27 cellular contexts compared by ENCODE assay signal in genomic region chr10:132273304-132273944, GRCh38.
"Had no signal": no experiment of that assay in that cellular context is flagged by ENCODE, and none has a peak within 500 bp of the region (broad histone marks: within the 10 kb centered on the region; RNA-seq: fewer than 3 reads in every experiment).

No MANE protein-coding gene starts in this region.

- H3K27ac Mint-ChIP-seq: activated CD4-positive, alpha-beta T cell treated with anti-CD3 and anti-CD28 coated beads, Interleukin-2, amount 10 ng/mL, durations not matched to agents 7 days and 5 days; activated CD8-positive, alpha-beta T cell treated with anti-CD3 and anti-CD28 coated beads for 36 hours; activated naive CD8-positive, alpha-beta T cell treated with anti-CD3 and anti-CD28 coated beads for 36 hours; activated naive CD8-positive, alpha-beta T cell treated with anti-CD3 and anti-CD28 coated beads, Interleukin-2, amount 50 U/mL, for 24 hours; activated T-helper 1 cell treated with anti-CD3 and anti-CD28 coated beads, Interleukin-12 subunit alpha, Interleukin-12 subunit beta, Interleukin-2, Interleukin-4 antibody, amounts not matched to agents 30 ng/mL and 10 ng/mL and 1 ng/mL, durations not matched to agents 14 hours and 24 hours and 36 hours; effector memory CD8-positive, alpha-beta T cell had no signal

- H3K4me3 ChIP-seq: adrenal gland, body of pancreas, gastrocnemius medialis, heart right ventricle had no signal

- H3K4me1 Mint-ChIP-seq: activated CD4-positive, alpha-beta T cell treated with anti-CD3 and anti-CD28 coated beads, Interleukin-2, amount 10 ng/mL, durations not matched to agents 7 days and 5 days; activated naive CD8-positive, alpha-beta T cell treated with anti-CD3 and anti-CD28 coated beads for 36 hours; activated naive CD8-positive, alpha-beta T cell treated with anti-CD3 and anti-CD28 coated beads, Interleukin-2, amount 50 U/mL, for 24 hours had no signal

- H3K9me3 Mint-ChIP-seq: activated CD8-positive, alpha-beta T cell treated with anti-CD3 and anti-CD28 coated beads for 36 hours; activated naive CD8-positive, alpha-beta T cell treated with anti-CD3 and anti-CD28 coated beads for 36 hours; effector memory CD8-positive, alpha-beta T cell had no signal

- DNase-seq: activated CD4-positive, alpha-beta T cell treated with anti-CD3 and anti-CD28 coated beads for 4 hours; activated CD4-positive, alpha-beta T cell treated with anti-CD3 and anti-CD28 coated beads, Interleukin-2, amount 10 ng/mL, durations not matched to agents 7 days and 5 days; activated CD4-positive, alpha-beta T cell treated with anti-CD3 and anti-CD28 coated beads, Interleukin-2, amount 50 U/mL, for 4 hours; activated CD4-positive, CD25-positive, alpha-beta regulatory T cell; activated CD4-positive, CD25-positive, alpha-beta regulatory T cell treated with anti-CD3 and anti-CD28 coated beads, Interleukin-2, amount 50 U/mL, for 72 hours; activated CD8-positive, alpha-beta memory T cell treated with anti-CD3 and anti-CD28 coated beads for 24 hours; activated CD8-positive, alpha-beta T cell treated with anti-CD3 and anti-CD28 coated beads for 36 hours; activated gamma-delta T cell; activated naive CD4-positive, alpha-beta T cell; activated naive CD4-positive, alpha-beta T cell treated with anti-CD3 and anti-CD28 coated beads, Interleukin-2, amount 50 U/mL, for 16 hours; activated naive CD8-positive, alpha-beta T cell treated with anti-CD3 and anti-CD28 coated beads for 36 hours; activated naive CD8-positive, alpha-beta T cell treated with anti-CD3 and anti-CD28 coated beads, Interleukin-2, amount 50 U/mL, for 24 hours; activated T-cell treated with anti-CD3 and anti-CD28 coated beads, Interleukin-2, amount 50 U/mL, for 1 hour; activated T-cell treated with anti-CD3 and anti-CD28 coated beads, Interleukin-2, amount 50 U/mL, for 48 hours; adrenal gland; body of pancreas; cortex of kidney; dermis blood vessel endothelial cell; effector CD4-positive, alpha-beta T cell; effector memory CD8-positive, alpha-beta T cell; erythroblast; foreskin keratinocyte; gastrocnemius medialis; heart right ventricle; T-helper 2 cell had no signal

- H3K27me3 ChIP-seq: adrenal gland, body of pancreas, esophagus muscularis mucosa, foreskin keratinocyte, gastrocnemius medialis had no signal

- H3K36me3 ChIP-seq: adrenal gland, esophagus muscularis mucosa, gastrocnemius medialis, heart right ventricle had no signal

- ATAC-seq: activated CD8-positive, alpha-beta T cell treated with anti-CD3 and anti-CD28 coated beads for 36 hours; activated naive CD8-positive, alpha-beta T cell treated with anti-CD3 and anti-CD28 coated beads, Interleukin-2, amount 50 U/mL, for 24 hours; effector memory CD8-positive, alpha-beta T cell; foreskin keratinocyte; gastrocnemius medialis had no signal

- H3K36me3 Mint-ChIP-seq: activated naive CD8-positive, alpha-beta T cell treated with anti-CD3 and anti-CD28 coated beads for 36 hours had no signal

- H3K27ac ChIP-seq: adrenal gland, body of pancreas, foreskin keratinocyte, gastrocnemius medialis, heart right ventricle had no signal

- H3K9me3 ChIP-seq: adrenal gland, body of pancreas, esophagus muscularis mucosa, gastrocnemius medialis, heart right ventricle had no signal

- H3K27me3 Mint-ChIP-seq: activated CD4-positive, alpha-beta T cell treated with anti-CD3 and anti-CD28 coated beads, Interleukin-2, amount 10 ng/mL, durations not matched to agents 7 days and 5 days; activated CD8-positive, alpha-beta T cell treated with anti-CD3 and anti-CD28 coated beads for 36 hours; activated naive CD8-positive, alpha-beta T cell treated with anti-CD3 and anti-CD28 coated beads for 36 hours; activated naive CD8-positive, alpha-beta T cell treated with anti-CD3 and anti-CD28 coated beads, Interleukin-2, amount 50 U/mL, for 24 hours; effector memory CD8-positive, alpha-beta T cell had no signal

- H3K4me3 Mint-ChIP-seq: activated CD4-positive, alpha-beta T cell treated with anti-CD3 and anti-CD28 coated beads, Interleukin-2, amount 10 ng/mL, durations not matched to agents 7 days and 5 days; activated CD8-positive, alpha-beta T cell treated with anti-CD3 and anti-CD28 coated beads for 36 hours; activated naive CD8-positive, alpha-beta T cell treated with anti-CD3 and anti-CD28 coated beads for 36 hours; activated naive CD8-positive, alpha-beta T cell treated with anti-CD3 and anti-CD28 coated beads, Interleukin-2, amount 50 U/mL, for 24 hours; activated T-helper 1 cell treated with anti-CD3 and anti-CD28 coated beads, Interleukin-12 subunit alpha, Interleukin-12 subunit beta, Interleukin-2, Interleukin-4 antibody, amounts not matched to agents 30 ng/mL and 10 ng/mL and 1 ng/mL, durations not matched to agents 14 hours and 24 hours and 36 hours; effector memory CD8-positive, alpha-beta T cell had no signal

- H3K4me1 ChIP-seq: adrenal gland, body of pancreas, foreskin keratinocyte, gastrocnemius medialis, heart right ventricle had no signal
